In genomic region chr13:106874308-106874707, GRCh38 we compare ENCODE assay signal across 20 cellular contexts.
DNase-seq lines count a peak whose midpoint lies in the region; ATAC-seq, FAIRE-seq and TF ChIP-seq lines count a peak whose summit lies in the region.
"Had no signal": no experiment of that assay in that cellular context is flagged by ENCODE, and none has a peak within 500 bp of the region (broad histone marks: within the 10 kb centered on the region; RNA-seq: fewer than 3 reads in every experiment).

No MANE protein-coding gene starts in this region.

- no peaks in the 10 kb centered on the region for H4K20me1 ChIP-seq in HepG2 (ENCODE audit: insufficient read depth, low read length)

- no peaks in the 10 kb centered on the region for H3K27me3 ChIP-seq in right lobe of liver
- no peaks in the 10 kb centered on the region for H3K27me3 ChIP-seq in HepG2 (ENCODE audit: control insufficient read depth in 1 of 2, insufficient read depth in 2 of 2, low read length in 2 of 2)

- BruUV-seq in HepG2 (replicated peaks; lab: Mats Ljungman, UMichigan): no TSS peak

- no peak for TF ChIP-seq RAD21 in HepG2 (CRISPR knock-in tag; IDR thresholded peaks at IDR 0.05)

- DNase-seq in right lobe of liver (no peak), HepG2 (ENCODE audit: low spot score) (no peak), endothelial cell (ENCODE audit: low spot score) (no peak), sciatic nerve (ENCODE audit: low spot score) (no peak)
- DNase-seq in stimulated activated CD4-positive, alpha-beta T cell treated with anti-CD3 and anti-CD28 coated beads, Interleukin-4, amount 100 ng/mL, for 24 hours: no peak
- DNase-seq in activated naive CD8-positive, alpha-beta T cell treated with anti-CD3 and anti-CD28 coated beads, Interleukin-2, amount 50 U/mL, for 24 hours: no peak
- DNase-seq: CD4-positive, alpha-beta T cell; COR-L47; DND-41; NCI-H1092 treated with DMSO at 0.1 percent for 48 hours; NCI-H1436 treated with DMSO at 0.1 percent for 48 hours; NCI-H1930; NCI-H2227 treated with DMSO at 0.1 percent for 48 hours; NCI-H510A treated with DMSO at 0.1 percent for 48 hours; NCI-H748 treated with DMSO at 0.1 percent for 48 hours had no signal

- CTCF ChIA-PET in HepG2 (lab: Yijun Ruan, JAX; ENCODE audit: low intra/inter-chr PET ratio, low total read pairs): no interaction called here

- H3K27me3 Mint-ChIP-seq in endothelial cell (ENCODE audit: unreplicated experiment): peaks cover 4% of the 10 kb centered on the region
- H3K27me3 Mint-ChIP-seq in activated naive CD8-positive, alpha-beta T cell treated with anti-CD3 and anti-CD28 coated beads, Interleukin-2, amount 50 U/mL, for 24 hours: peaks cover 2% of the 10 kb centered on the region

- peak; percentile 15 to 71 (median 36) for ATAC-seq in right lobe of liver
- ATAC-seq in HepG2: no peak
- peak; percentile 22 for ATAC-seq in sciatic nerve
- no peak for ATAC-seq in HG02852 (IDR thresholded peaks at IDR 0.05; ENCODE audit: unreplicated experiment)
- ATAC-seq in activated naive CD8-positive, alpha-beta T cell treated with anti-CD3 and anti-CD28 coated beads, Interleukin-2, amount 50 U/mL, for 24 hours: no peak
- ATAC-seq: K562 had no signal

- H3K4me3 Mint-ChIP-seq in endothelial cell (ENCODE audit: unreplicated experiment): no peak overlapping the region
- no peak overlapping the region for H3K4me3 Mint-ChIP-seq in activated naive CD8-positive, alpha-beta T cell treated with anti-CD3 and anti-CD28 coated beads, Interleukin-2, amount 50 U/mL, for 24 hours
- H3K4me3 Mint-ChIP-seq: CD4-positive, alpha-beta T cell had no signal

- peak overlapping the region; percentile 79 for H3K27ac Mint-ChIP-seq in endothelial cell (ENCODE audit: unreplicated experiment)
- no peak overlapping the region for H3K27ac Mint-ChIP-seq in activated naive CD8-positive, alpha-beta T cell treated with anti-CD3 and anti-CD28 coated beads, Interleukin-2, amount 50 U/mL, for 24 hours
- H3K27ac Mint-ChIP-seq: CD4-positive, alpha-beta T cell had no signal

- H3K9me3 Mint-ChIP-seq in endothelial cell (ENCODE audit: unreplicated experiment): no peaks in the 10 kb centered on the region
- H3K9me3 Mint-ChIP-seq in activated naive CD8-positive, alpha-beta T cell treated with anti-CD3 and anti-CD28 coated beads, Interleukin-2, amount 50 U/mL, for 24 hours: no peaks in the 10 kb centered on the region

- no peak overlapping the region for H3K4me2 ChIP-seq in HepG2 (ENCODE audit: low read depth, low read length)

- H3K4me1 ChIP-seq in right lobe of liver (no peaks in the 10 kb centered on the region), HepG2 (ENCODE audit: insufficient read depth, low read length) (no peaks in the 10 kb centered on the region)

- TF ChIP-seq POLR2A in right lobe of liver (IDR thresholded peaks at IDR 0.05) (no peak), HepG2 (IDR thresholded peaks at IDR 0.05; ENCODE audit: insufficient read depth in 1 of 2, low read depth in 2 of 2, low read length in 2 of 2) (no peak)

- TF ChIP-seq CTCF in right lobe of liver (IDR thresholded peaks at IDR 0.05) (no peak), HepG2 (CRISPR knock-in tag; IDR thresholded peaks at IDR 0.05) (no peak), endothelial cell (IDR thresholded peaks at IDR 0.05; ENCODE audit: unreplicated experiment) (no peak)

- FAIRE-seq in HepG2 (lab: Jason Lieb, UNC): no peak
- FAIRE-seq: GM12891, K562 had no signal

- H3K9me3 ChIP-seq in right lobe of liver: no peaks in the 10 kb centered on the region
- H3K9me3 ChIP-seq in HepG2 (ENCODE audit: low read length): no peaks in the 10 kb centered on the region
- H3K9me3 ChIP-seq: HAP-1 had no signal

- in situ Hi-C loops in HepG2 (cut with HindIII; ENCODE audit: extremely low pct_ligation_motif_present, low pct_unique_long_range_greater_than_20kb): no loop called here

- H3K36me3 ChIP-seq in right lobe of liver: no peaks in the 10 kb centered on the region
- no peaks in the 10 kb centered on the region for H3K36me3 ChIP-seq in HepG2 (replicated peaks in 1 of 2; ENCODE audit: control insufficient read depth in 1 of 2, insufficient read depth in 2 of 2, low read length in 2 of 2)
- H3K36me3 ChIP-seq: HAP-1 had no signal

- H3K27ac ChIP-seq in right lobe of liver: peak overlapping the region in 1 of 3 donors; percentile 4
- no peak overlapping the region for H3K27ac ChIP-seq in HepG2 (ENCODE audit: extremely low read length, insufficient read depth, low read length)
- H3K27ac ChIP-seq: RWPE1 had no signal

- H3K4me3 ChIP-seq in right lobe of liver (no peak overlapping the region), HepG2 (replicated peaks in 1 of 3; ENCODE audit: insufficient read depth in 1 of 3, low read depth in 2 of 3, low read length in 3 of 3) (no peak overlapping the region)
- H3K4me3 ChIP-seq: HAP-1, K562 had no signal

- POLR2A ChIA-PET in HepG2 (lab: Yijun Ruan, JAX): no interaction called here

- no peak for TF ChIP-seq EP300 in HepG2 (IDR thresholded peaks at IDR 0.05; ENCODE audit: low read depth in 2 of 2, low read length in 2 of 2)
- no peak for TF ChIP-seq EP300 in HepG2 (CRISPR knock-in tag; IDR thresholded peaks at IDR 0.05; ENCODE audit: borderline replicate concordance)

- H3K36me3 Mint-ChIP-seq in endothelial cell (ENCODE audit: low read depth, unreplicated experiment): no peaks in the 10 kb centered on the region
- H3K36me3 Mint-ChIP-seq in activated naive CD8-positive, alpha-beta T cell treated with anti-CD3 and anti-CD28 coated beads, Interleukin-2, amount 50 U/mL, for 24 hours (ENCODE audit: low read depth): no peaks in the 10 kb centered on the region

- H3K9ac ChIP-seq in HepG2 (ENCODE audit: insufficient read depth, low read depth, low read length): no peak overlapping the region

- H3K4me1 Mint-ChIP-seq in endothelial cell (ENCODE audit: unreplicated experiment): peaks cover 21% of the 10 kb centered on the region
- no peaks in the 10 kb centered on the region for H3K4me1 Mint-ChIP-seq in activated naive CD8-positive, alpha-beta T cell treated with anti-CD3 and anti-CD28 coated beads, Interleukin-2, amount 50 U/mL, for 24 hours

- no peak overlapping the region for H2AFZ ChIP-seq in HepG2 (ENCODE audit: low read length)

- 13% methylated on average over 2 of the region's 2 CpGs for WGBS in right lobe of liver (ENCODE audit: insufficient coverage, low coverage, low lambda C conversion rate, missing lambda C conversion rate)
- WGBS in HepG2 (ENCODE audit: low lambda C conversion rate): 0% methylated on average over 2 of the region's 2 CpGs

- intact Hi-C loops in right lobe of liver (cut with DNase I): no loop called here
- intact Hi-C loops in HepG2 (cut with micrococcal nuclease; ENCODE audit: unreplicated experiment): no loop called here
- intact Hi-C loops in sciatic nerve (cut with DNase I): no loop called here

- H3K79me2 ChIP-seq in HepG2 (ENCODE audit: insufficient read depth, low read length): no peaks in the 10 kb centered on the region

TF ChIP-seq in HepG2, 621 proteins besides CTCF, POLR2A, EP300 and RAD21:
- TF ChIP-seq ZNF367 (CRISPR knock-in tag; IDR thresholded peaks at IDR 0.05; ENCODE audit: borderline replicate concordance): no peak
- TF ChIP-seq, protein P1, sequence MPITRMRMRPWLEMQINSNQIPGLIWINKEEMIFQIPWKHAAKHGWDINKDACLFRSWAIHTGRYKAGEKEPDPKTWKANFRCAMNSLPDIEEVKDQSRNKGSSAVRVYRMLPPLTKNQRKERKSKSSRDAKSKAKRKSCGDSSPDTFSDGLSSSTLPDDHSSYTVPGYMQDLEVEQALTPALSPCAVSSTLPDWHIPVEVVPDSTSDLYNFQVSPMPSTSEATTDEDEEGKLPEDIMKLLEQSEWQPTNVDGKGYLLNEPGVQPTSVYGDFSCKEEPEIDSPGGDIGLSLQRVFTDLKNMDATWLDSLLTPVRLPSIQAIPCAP (CRISPR knock-in tag; IDR thresholded peaks at IDR 0.05; ENCODE audit: low read depth): no peak
- TF ChIP-seq, protein P2, sequence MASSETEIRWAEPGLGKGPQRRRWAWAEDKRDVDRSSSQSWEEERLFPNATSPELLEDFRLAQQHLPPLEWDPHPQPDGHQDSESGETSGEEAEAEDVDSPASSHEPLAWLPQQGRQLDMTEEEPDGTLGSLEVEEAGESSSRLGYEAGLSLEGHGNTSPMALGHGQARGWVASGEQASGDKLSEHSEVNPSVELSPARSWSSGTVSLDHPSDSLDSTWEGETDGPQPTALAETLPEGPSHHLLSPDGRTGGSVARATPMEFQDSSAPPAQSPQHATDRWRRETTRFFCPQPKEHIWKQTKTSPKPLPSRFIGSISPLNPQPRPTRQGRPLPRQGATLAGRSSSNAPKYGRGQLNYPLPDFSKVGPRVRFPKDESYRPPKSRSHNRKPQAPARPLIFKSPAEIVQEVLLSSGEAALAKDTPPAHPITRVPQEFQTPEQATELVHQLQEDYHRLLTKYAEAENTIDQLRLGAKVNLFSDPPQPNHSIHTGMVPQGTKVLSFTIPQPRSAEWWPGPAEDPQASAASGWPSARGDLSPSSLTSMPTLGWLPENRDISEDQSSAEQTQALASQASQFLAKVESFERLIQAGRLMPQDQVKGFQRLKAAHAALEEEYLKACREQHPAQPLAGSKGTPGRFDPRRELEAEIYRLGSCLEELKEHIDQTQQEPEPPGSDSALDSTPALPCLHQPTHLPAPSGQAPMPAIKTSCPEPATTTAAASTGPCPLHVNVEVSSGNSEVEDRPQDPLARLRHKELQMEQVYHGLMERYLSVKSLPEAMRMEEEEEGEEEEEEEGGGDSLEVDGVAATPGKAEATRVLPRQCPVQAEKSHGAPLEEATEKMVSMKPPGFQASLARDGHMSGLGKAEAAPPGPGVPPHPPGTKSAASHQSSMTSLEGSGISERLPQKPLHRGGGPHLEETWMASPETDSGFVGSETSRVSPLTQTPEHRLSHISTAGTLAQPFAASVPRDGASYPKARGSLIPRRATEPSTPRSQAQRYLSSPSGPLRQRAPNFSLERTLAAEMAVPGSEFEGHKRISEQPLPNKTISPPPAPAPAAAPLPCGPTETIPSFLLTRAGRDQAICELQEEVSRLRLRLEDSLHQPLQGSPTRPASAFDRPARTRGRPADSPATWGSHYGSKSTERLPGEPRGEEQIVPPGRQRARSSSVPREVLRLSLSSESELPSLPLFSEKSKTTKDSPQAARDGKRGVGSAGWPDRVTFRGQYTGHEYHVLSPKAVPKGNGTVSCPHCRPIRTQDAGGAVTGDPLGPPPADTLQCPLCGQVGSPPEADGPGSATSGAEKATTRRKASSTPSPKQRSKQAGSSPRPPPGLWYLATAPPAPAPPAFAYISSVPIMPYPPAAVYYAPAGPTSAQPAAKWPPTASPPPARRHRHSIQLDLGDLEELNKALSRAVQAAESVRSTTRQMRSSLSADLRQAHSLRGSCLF (CRISPR knock-in tag; IDR thresholded peaks at IDR 0.05; ENCODE audit: borderline replicate concordance): no peak
- TF ChIP-seq ZZZ3 (CRISPR knock-in tag; IDR thresholded peaks at IDR 0.05; ENCODE audit: borderline replicate concordance): no peak

Comparison
In these comparisons a context has a peak if more than half of its experiments do, and no peak if none do; other contexts are left out.
1. ATAC-seq: peak in right lobe of liver (4 of 4) and sciatic nerve (single experiment); none in HepG2 (single experiment), HG02852 (single experiment) and activated naive CD8-positive, alpha-beta T cell treated with anti-CD3 and anti-CD28 coated beads, Interleukin-2, amount 50 U/mL, for 24 hours (single experiment).